ENCODE assay signal across 19 cellular contexts in genomic region chr7:141221007-141221612, GRCh38.
DNase-seq lines count a peak whose midpoint lies in the region; ATAC-seq, FAIRE-seq and TF ChIP-seq lines count a peak whose summit lies in the region.
"Had no signal": no experiment of that assay in that cellular context is flagged by ENCODE, and none has a peak within 500 bp of the region (broad histone marks: within the 10 kb centered on the region; RNA-seq: fewer than 3 reads in every experiment).

No MANE protein-coding gene starts in this region.

- POLR2A ChIA-PET in A549 (lab: Yijun Ruan, JAX), result no interaction called here

- no peak overlapping the region for H3K27ac ChIP-seq in A549
- H3K27ac ChIP-seq in SJCRH30, result no peak overlapping the region
- H3K27ac ChIP-seq: ascending aorta, foreskin keratinocyte, parathyroid adenoma, vagina had no signal

- no peak for TF ChIP-seq POLR2A in A549 (IDR thresholded peaks at IDR 0.05; ENCODE audit: low read length)

- CTCF ChIA-PET in A549 (lab: Yijun Ruan, JAX), result interaction anchor here (1.2 kb wide), 1 partner anchor 216 kb away, joined by 3 read pairs; no protein-coding TSS in a partner anchor

- ATAC-seq in A549, result no peak
- ATAC-seq: foreskin keratinocyte had no signal

- TF ChIP-seq EP300 in A549 (IDR thresholded peaks at IDR 0.05), result no peak

- TF ChIP-seq RAD21 in A549 (conservative IDR thresholded peaks at IDR 0.05 in 1 of 2, IDR thresholded peaks at IDR 0.05 in 1 of 2), result no peak

- TF ChIP-seq CTCF in A549 (IDR thresholded peaks at IDR 0.05), result no peak
- TF ChIP-seq CTCF in fibroblast of mammary gland (conservative IDR thresholded peaks at IDR 0.05; ENCODE audit: control insufficient read depth, insufficient read depth, low read depth, low read length), result no peak

- in situ Hi-C loops in G401 (cut with HindIII; ENCODE audit: low sequenced_read_pairs), result no loop called here

- no peaks in the 10 kb centered on the region for H3K36me3 ChIP-seq in SJCRH30
- H3K36me3 ChIP-seq: ascending aorta, vagina had no signal

- no peaks in the 10 kb centered on the region for H3K27me3 ChIP-seq in SJCRH30
- H3K27me3 ChIP-seq: ascending aorta, foreskin keratinocyte, vagina had no signal

- DNase-seq in A549 (ENCODE audit: low read depth in 1 of 2, low spot score in 1 of 2) (peak in 1 of 2 experiments; percentile 5), HT-29 (ENCODE audit: low spot score) (peak; percentile 14), SJCRH30 (peak; percentile 34 to 54), fibroblast of mammary gland (ENCODE audit: low read depth) (peak; percentile 3), posterior cingulate gyrus (no peak), NOMO-1 treated with dmso at 0.1 percent for 144 hours (lab: John Stamatoyannopoulos, UW; ENCODE audit: unreplicated experiment) (no peak), G401 (ENCODE audit: low spot score) (no peak), NCI-H2196 (lab: John Stamatoyannopoulos, UW; ENCODE audit: unreplicated experiment) (no peak)
- DNase-seq: activated CD4-positive, alpha-beta T cell treated with anti-CD3 and anti-CD28 coated beads for 4 hours; activated naive CD4-positive, alpha-beta T cell treated with anti-CD3 and anti-CD28 coated beads, Interleukin-2, amount 10 ng/mL, durations not matched to agents 7 days and 5 days; activated T-cell treated with anti-CD3 and anti-CD28 coated beads for 4 hours; CD8-positive, alpha-beta memory T cell; foreskin keratinocyte; SIG-M5; T-helper 9 cell had no signal

- no peak for FAIRE-seq in A549 (lab: Jason Lieb, UNC)
- FAIRE-seq: colon had no signal

- H3K9me3 ChIP-seq in A549 (no peaks in the 10 kb centered on the region), SJCRH30 (replicated peaks) (no peaks in the 10 kb centered on the region)
- H3K9me3 ChIP-seq: ascending aorta, vagina had no signal

- no peak overlapping the region for H3K4me2 ChIP-seq in A549

- intact Hi-C loops in posterior cingulate gyrus (cut with DNase I), result no loop called here

- H3K4me1 ChIP-seq in A549 (no peaks in the 10 kb centered on the region), SJCRH30 (no peaks in the 10 kb centered on the region)
- H3K4me1 ChIP-seq: ascending aorta, foreskin keratinocyte, vagina had no signal

- WGBS in A549 (ENCODE audit: missing lambda C conversion rate), result 41% methylated on average over 2 of the region's 2 CpGs

- H3K4me3 ChIP-seq in A549, result no peak overlapping the region
- no peak overlapping the region for H3K4me3 ChIP-seq in SJCRH30
- no peak overlapping the region for H3K4me3 ChIP-seq in fibroblast of mammary gland (ENCODE audit: control insufficient read depth, low read depth, low read length)
- H3K4me3 ChIP-seq: ascending aorta, vagina had no signal

TF ChIP-seq in A549, 52 proteins besides CTCF, POLR2A, EP300 and RAD21:
- TF ChIP-seq ZNF302 (CRISPR knock-in tag; IDR thresholded peaks at IDR 0.05), result no peak
- TF ChIP-seq, protein P1, sequence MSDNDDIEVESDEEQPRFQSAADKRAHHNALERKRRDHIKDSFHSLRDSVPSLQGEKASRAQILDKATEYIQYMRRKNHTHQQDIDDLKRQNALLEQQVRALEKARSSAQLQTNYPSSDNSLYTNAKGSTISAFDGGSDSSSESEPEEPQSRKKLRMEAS (IDR thresholded peaks at IDR 0.05), result no peak
- no peak for TF ChIP-seq POLR2AphosphoS2 (conservative IDR thresholded peaks at IDR 0.05; ENCODE audit: low read length)
- TF ChIP-seq HDAC2 (IDR thresholded peaks at IDR 0.05), result no peak
- TF ChIP-seq REST (IDR thresholded peaks at IDR 0.05), result peak; percentile 84
- TF ChIP-seq KDM1A (IDR thresholded peaks at IDR 0.05; ENCODE audit: low read depth), result no peak

Comparison
In these comparisons a context has a peak if more than half of its experiments do, and no peak if none do; other contexts are left out.
1. DNase-seq: peak in HT-29 (single experiment), SJCRH30 (2 of 2) and fibroblast of mammary gland (single experiment); none in posterior cingulate gyrus (0 of 10), NOMO-1 treated with dmso at 0.1 percent for 144 hours (single experiment), G401 (single experiment) and NCI-H2196 (single experiment).